8 cellular contexts compared by ENCODE assay signal in genomic region chr16:85611455-85612190, GRCh38. TPM values are rescaled to one million over a fixed set of nuclear protein-coding genes. Genes with fewer than 3 reads are reported as not detected.
DNase-seq lines count a peak whose midpoint lies in the region; ATAC-seq, FAIRE-seq and TF ChIP-seq lines count a peak whose summit lies in the region.

No MANE protein-coding gene starts in this region.

- no peak overlapping the region for H2AFZ ChIP-seq in H1 (ENCODE audit: low read length)

- TF ChIP-seq RAD21 in H1 (IDR thresholded peaks at IDR 0.05 in 1 of 2, conservative IDR thresholded peaks at IDR 0.05 in 1 of 2; ENCODE audit: low read depth in 2 of 2, low read length in 2 of 2): no peak

- H3K79me1 ChIP-seq in H1 (ENCODE audit: low read depth, low read length): peaks cover 2% of the 10 kb centered on the region; the same call in 1 of the 2 replicates

- FAIRE-seq in H1 (lab: Jason Lieb, UNC): no peak

- H2BK120ac ChIP-seq in H1 (replicated peaks; ENCODE audit: low read depth, low read length): peak overlapping the region; percentile 56

- no peak overlapping the region for H3K14ac ChIP-seq in H1 (ENCODE audit: insufficient read length)

- peak; percentile 93 for DNase-seq in A673 (ENCODE audit: low spot score)
- DNase-seq in GM20000 (ENCODE audit: low spot score): peak; percentile 71
- peak; percentile 61 to 88 for DNase-seq in NCI-H446 (lab: John Stamatoyannopoulos, UW)
- DNase-seq in activated CD4-positive, alpha-beta T cell treated with anti-CD3 and anti-CD28 coated beads, Interleukin-2, amount 50 U/mL, for 1 hour: peak; percentile 43
- peak in 1 of 2 experiments; percentile 80 for DNase-seq in H1 (ENCODE audit: low read depth in 1 of 2, low spot score in 2 of 2)
- DNase-seq in lower lobe of right lung: peak; percentile 89
- peak; percentile 42 for DNase-seq in stimulated activated CD8-positive, alpha-beta memory T cell treated with anti-CD3 and anti-CD28 coated beads, Interleukin-12 subunit alpha, Interleukin-12 subunit beta, amount 100 ng/mL, for 4 hours (ENCODE audit: low read depth)

- H3K27ac ChIP-seq in A673 (ENCODE audit: low read depth, low read length, poor library complexity, severe bottlenecking): peak overlapping the region; percentile 90
- H3K27ac ChIP-seq in H1 (ENCODE audit: low read depth, low read length): peak overlapping the region; percentile 87; the same call in 1 of the 2 replicates
- H3K27ac ChIP-seq in lower lobe of right lung: peak overlapping the region; percentile 97

- H3K4me1 ChIP-seq in A673 (ENCODE audit: insufficient read depth, low read length, poor library complexity, severe bottlenecking) (peaks cover 65% of the 10 kb centered on the region), H1 (replicated peaks in 1 of 4; ENCODE audit: control insufficient read depth in 3 of 4, insufficient read depth in 4 of 4, low read length in 3 of 4) (peaks cover 5 to 46% (median 38%) of the 10 kb centered on the region in 4 experiments), lower lobe of right lung (peaks cover 83% of the 10 kb centered on the region)

- peak overlapping the region; percentile 45 for H4K91ac ChIP-seq in H1 (replicated peaks; ENCODE audit: insufficient read length, low read length)

- peaks cover 13 to 17% of the 10 kb centered on the region in 2 experiments for H4K20me1 ChIP-seq in H1 (replicated peaks in 1 of 2; ENCODE audit: control insufficient read depth in 1 of 2, insufficient read depth in 2 of 2, low read length in 2 of 2)

- no peak overlapping the region for H2AK5ac ChIP-seq in H1 (ENCODE audit: low read depth, low read length)

- H3K27me3 ChIP-seq in A673 (replicated peaks; ENCODE audit: insufficient read depth, low read depth, low read length, poor library complexity): no peaks in the 10 kb centered on the region
- peaks cover 0 to 9% (median 4%) of the 10 kb centered on the region in 4 experiments; a peak in 2 of 7 replicates for H3K27me3 ChIP-seq in H1 (replicated peaks in 1 of 4; ENCODE audit: control insufficient read depth in 3 of 4, extremely low read depth in 1 of 4, insufficient read depth in 3 of 4, low read length in 3 of 4)
- H3K27me3 ChIP-seq in lower lobe of right lung (ENCODE audit: low read depth): no peaks in the 10 kb centered on the region

- H2BK20ac ChIP-seq in H1 (ENCODE audit: low read length): no peak overlapping the region

- intact Hi-C loops in A673 (cut with micrococcal nuclease; ENCODE audit: unreplicated experiment) (loop anchor here (2.0 to 5.0 kb wide), 5 partner anchors 39 to 494 kb away; no protein-coding TSS in a partner anchor), lower lobe of right lung (cut with DNase I) (no loop called here)

- H3K23ac ChIP-seq in H1 (ENCODE audit: insufficient read length): no peak overlapping the region

- no peak for TF ChIP-seq POLR2A in H1 (IDR thresholded peaks at IDR 0.05; ENCODE audit: control extremely low read depth in 1 of 2, low read depth in 2 of 2, low read length in 2 of 2)

- 0% methylated on average over 19 of the region's 83 CpGs; no CpG with 5 or more reads in 1 of the 2 experiments for WGBS in H1 (ENCODE audit: extremely low coverage in 1 of 2, insufficient coverage in 1 of 2, insufficient read length in 1 of 2, insufficient replicate concordance in 2 of 2, low coverage in 1 of 2, low lambda C conversion rate in 2 of 2, missing lambda C conversion rate in 1 of 2), 2 experiments

- H3K4me3 ChIP-seq in A673 (ENCODE audit: low read depth, low read length, poor library complexity, severe bottlenecking) (peak overlapping the region; percentile 86), H1 (ENCODE audit: extremely low read depth in 1 of 4, insufficient read depth in 2 of 4, low read depth in 3 of 4, low read length in 4 of 4) (peak overlapping the region; percentile 70 to 92 (median 77)), lower lobe of right lung (peak overlapping the region; percentile 71)

- CTCF ChIA-PET in A673 (lab: Charles Lee): interaction anchor here (1.2 kb wide), 1 partner anchor 190 kb away, joined by 9 read pairs; no protein-coding TSS in a partner anchor
- CTCF ChIA-PET in H1 (lab: Charles Lee; ENCODE audit: partially characterized antibody): interaction anchor here (0.6 to 6.6 kb wide), 22 partner anchors 9 to 239 kb away, joined by 3 to 79 read pairs (median 15); no protein-coding TSS in a partner anchor

- no peak for TF ChIP-seq EP300 in H1 (IDR thresholded peaks at IDR 0.05; ENCODE audit: borderline replicate concordance in 1 of 2, low read depth in 2 of 2, low read length in 2 of 2)

- H3K79me2 ChIP-seq in H1 (ENCODE audit: control insufficient read depth in 1 of 2, insufficient read depth in 2 of 2, low read length in 2 of 2): peaks cover 10 to 34% of the 10 kb centered on the region in 2 experiments

- peak overlapping the region; percentile 97 for H4K8ac ChIP-seq in H1 (ENCODE audit: extremely low read depth, insufficient read depth, low read length)

- peaks cover 10% of the 10 kb centered on the region for H3K23me2 ChIP-seq in H1 (ENCODE audit: low read depth, low read length)

- H3K18ac ChIP-seq in H1 (ENCODE audit: extremely low read depth, low read length): peak overlapping the region; percentile 71

- H3K9ac ChIP-seq in H1 (replicated peaks in 1 of 4; ENCODE audit: extremely low read depth in 1 of 4, low read depth in 3 of 4, low read length in 3 of 4): peak overlapping the region; percentile 9 to 77 (median 72); a peak in 6 of 7 replicates

- H3K4me2 ChIP-seq in H1 (ENCODE audit: insufficient read depth in 1 of 2, low read depth in 2 of 2, low read length in 2 of 2): peak overlapping the region; percentile 3 to 70

- H2BK5ac ChIP-seq in H1 (ENCODE audit: low read depth, low read length): peak overlapping the region; percentile 71; the same call in 1 of the 2 replicates

- TF ChIP-seq CTCF in A673 (conservative IDR thresholded peaks at IDR 0.05; ENCODE audit: low read depth, low read length) (no peak), GM20000 (IDR thresholded peaks at IDR 0.05; ENCODE audit: extremely low read depth, missing control alignments) (no peak), H1 (IDR thresholded peaks at IDR 0.05; ENCODE audit: control extremely low read depth in 1 of 3, insufficient read depth in 1 of 3, low read depth in 1 of 3, low read length in 3 of 3) (no peak), lower lobe of right lung (IDR thresholded peaks at IDR 0.05) (no peak)

- peak overlapping the region; percentile 31 for H4K5ac ChIP-seq in H1 (ENCODE audit: insufficient read length, low read depth, low read length)

- ATAC-seq in lower lobe of right lung: peak; percentile 57 to 64
- no peak for ATAC-seq in HG02759 (IDR thresholded peaks at IDR 0.05; ENCODE audit: unreplicated experiment)

- no peak overlapping the region for H2BK15ac ChIP-seq in H1 (ENCODE audit: low read length)

- POLR2A ChIA-PET in A673 (lab: Charles Lee; ENCODE audit: low non-redundant PET) (no interaction called here), H1 (lab: Charles Lee; ENCODE audit: partially characterized antibody) (interaction anchor here (0.9 to 5.6 kb wide), 9 partner anchors 12 to 190 kb away, joined by 3 to 29 read pairs (median 5); no protein-coding TSS in a partner anchor)

- no peak overlapping the region for H2BK12ac ChIP-seq in H1 (ENCODE audit: low read depth, low read length)

- no peak overlapping the region for H3K4ac ChIP-seq in H1 (replicated peaks; ENCODE audit: insufficient read length, low read depth, low read length)

- H3K9me3 ChIP-seq in A673 (ENCODE audit: low read depth, low read length, poor library complexity, severe bottlenecking) (no peaks in the 10 kb centered on the region), H1 (ENCODE audit: insufficient read depth in 2 of 2, low read depth in 1 of 2, low read length in 1 of 2) (no peaks in the 10 kb centered on the region), lower lobe of right lung (no peaks in the 10 kb centered on the region)

- H3K56ac ChIP-seq in H1 (replicated peaks; ENCODE audit: insufficient read length, low read depth, low read length): peak overlapping the region; percentile 27

- H3K36me3 ChIP-seq in A673 (ENCODE audit: insufficient read depth, low read length, poor library complexity, severe bottlenecking): no peaks in the 10 kb centered on the region
- no peaks in the 10 kb centered on the region for H3K36me3 ChIP-seq in H1 (ENCODE audit: control insufficient read depth in 2 of 4, insufficient read depth in 4 of 4, low read length in 3 of 4)
- H3K36me3 ChIP-seq in lower lobe of right lung: no peaks in the 10 kb centered on the region

- no TSS peak for BruUV-seq in A673 (replicated peaks; lab: Mats Ljungman, UMichigan)

TF ChIP-seq in H1, 55 proteins besides CTCF, POLR2A, EP300 and RAD21 (continues in another document):
- no peak for TF ChIP-seq KDM5A (IDR thresholded peaks at IDR 0.05; ENCODE audit: low read length)
- TF ChIP-seq GTF2F1 (IDR thresholded peaks at IDR 0.05; ENCODE audit: borderline replicate concordance, low read depth, low read length): no peak
- TF ChIP-seq PHF8 (conservative IDR thresholded peaks at IDR 0.05; ENCODE audit: low read depth, low read length): peak; percentile 14; the same call in 1 of the 2 replicates
- 0 out of 4 replicates have a peak, but pooled peaks of 1 of the 2 experiments have one; percentile 10 for TF ChIP-seq SIN3A (conservative IDR thresholded peaks at IDR 0.05 in 1 of 2, IDR thresholded peaks at IDR 0.05 in 1 of 2; ENCODE audit: low read depth in 1 of 2, low read length in 2 of 2)
- no peak for TF ChIP-seq CTBP2 (IDR thresholded peaks at IDR 0.05; ENCODE audit: borderline replicate concordance, insufficient read depth, insufficient read length, low read length)
- no peak for TF ChIP-seq KDM4A (IDR thresholded peaks at IDR 0.05; ENCODE audit: low read depth, low read length, severe bottlenecking)
- TF ChIP-seq, protein P1, sequence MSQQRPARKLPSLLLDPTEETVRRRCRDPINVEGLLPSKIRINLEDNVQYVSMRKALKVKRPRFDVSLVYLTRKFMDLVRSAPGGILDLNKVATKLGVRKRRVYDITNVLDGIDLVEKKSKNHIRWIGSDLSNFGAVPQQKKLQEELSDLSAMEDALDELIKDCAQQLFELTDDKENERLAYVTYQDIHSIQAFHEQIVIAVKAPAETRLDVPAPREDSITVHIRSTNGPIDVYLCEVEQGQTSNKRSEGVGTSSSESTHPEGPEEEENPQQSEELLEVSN (IDR thresholded peaks at IDR 0.05): peak; percentile 34; the same call in 1 of the 2 replicates
- TF ChIP-seq BCL11A (IDR thresholded peaks at IDR 0.05; ENCODE audit: low read depth in 2 of 2, low read length in 2 of 2): no peak

RNA-seq across cellular contexts. Expression of gene GSE1, which starts 1.5 kb away (rescaled TPM):
- total RNA-seq in A673 (2021) (64.2 and 72.4 TPM in 2 replicates), lower lobe of right lung (85.2 TPM)
- 65.6 and 66.2 TPM in 2 replicates for total RNA-seq in H1 (2021; fragmentation: NEBNext Ultra II Directional; extraction: Animal tissue kit (Norgen Biotek cat#: 25700))
- 26.0 and 40.0 TPM in 2 replicates for polyA plus RNA-seq in H1 (2011; rRNA removed)
- polyA plus RNA-seq in H1 (2011; cell fraction: cytosol; rRNA removed): 26.5 TPM
- 123 TPM for polyA plus RNA-seq in H1 (2011; cell fraction: nucleus; rRNA removed)
- 42.4 to 51.0 TPM (median 44.8 TPM) in 4 replicates for polyA plus RNA-seq in H1 (2012, experiment 1 of 2)
- 18.4 TPM for polyA plus RNA-seq in H1 (2012, experiment 2 of 2)
- 30.0 TPM for polyA plus RNA-seq in H1 (2013, experiment 1 of 2)
- 30.1 TPM for polyA plus RNA-seq in H1 (2013, experiment 2 of 2)
- polyA minus RNA-seq in H1 (2011; rRNA and poly(A)+ RNA removed): 35.8 and 37.6 TPM in 2 replicates
- 76.6 TPM for polyA minus RNA-seq in H1 (2011; cell fraction: cytosol; rRNA and poly(A)+ RNA removed)
- 93.7 TPM for polyA minus RNA-seq in H1 (2011; cell fraction: nucleus; rRNA and poly(A)+ RNA removed)
